26 cellular contexts compared by ENCODE assay signal in genomic region chr13:27192896-27193295, GRCh38.
"Had no signal": no experiment of that assay in that cellular context is flagged by ENCODE, and none has a peak within 500 bp of the region (broad histone marks: within the 10 kb centered on the region; RNA-seq: fewer than 3 reads in every experiment).

No MANE protein-coding gene starts in this region.

- H3K4me1 ChIP-seq: breast epithelium, lower lobe of right lung, neural progenitor cell, upper lobe of right lung had no signal

- H3K27ac Mint-ChIP-seq: activated CD4-positive, alpha-beta memory T cell treated with anti-CD3 and anti-CD28 coated beads, Interleukin-2, amount 10 ng/mL, durations not matched to agents 7 days and 5 days; activated CD4-positive, alpha-beta T cell treated with anti-CD3 and anti-CD28 coated beads, Interleukin-2, amount 10 ng/mL, durations not matched to agents 7 days and 5 days; activated CD8-positive, alpha-beta memory T cell treated with anti-CD3 and anti-CD28 coated beads, Interleukin-2, amount 10 ng/mL, durations not matched to agents 7 days and 5 days; immature natural killer cell; natural killer cell; neural progenitor cell; stimulated activated naive CD8-positive, alpha-beta T cell treated with anti-CD3 and anti-CD28 coated beads, Interleukin-15, Interleukin-2, amounts not matched to agents 100 ng/mL and 50 ng/mL, for 24 hours; T-helper 2 cell treated with Interferon-gamma antibody and Interleukin-4, amounts not matched to agents 5 μg/mL and 100 μg/mL, for 36 hours had no signal

- ATAC-seq: activated CD8-positive, alpha-beta memory T cell treated with anti-CD3 and anti-CD28 coated beads, Interleukin-2, amount 10 ng/mL, durations not matched to agents 7 days and 5 days; esophagus mucosa; foreskin keratinocyte; heart left ventricle; left lobe of liver; lower lobe of right lung; natural killer cell; right cardiac atrium; upper lobe of right lung had no signal

- H3K9ac ChIP-seq: neural progenitor cell had no signal

- H3K4me3 Mint-ChIP-seq: activated CD4-positive, alpha-beta memory T cell treated with anti-CD3 and anti-CD28 coated beads, Interleukin-2, amount 10 ng/mL, durations not matched to agents 7 days and 5 days; activated CD4-positive, alpha-beta T cell treated with anti-CD3 and anti-CD28 coated beads, Interleukin-2, amount 10 ng/mL, durations not matched to agents 7 days and 5 days; activated CD8-positive, alpha-beta memory T cell treated with anti-CD3 and anti-CD28 coated beads, Interleukin-2, amount 10 ng/mL, durations not matched to agents 7 days and 5 days; immature natural killer cell; natural killer cell; neural progenitor cell; stimulated activated naive CD8-positive, alpha-beta T cell treated with anti-CD3 and anti-CD28 coated beads, Interleukin-15, Interleukin-2, amounts not matched to agents 100 ng/mL and 50 ng/mL, for 24 hours; T-helper 2 cell treated with Interferon-gamma antibody and Interleukin-4, amounts not matched to agents 5 μg/mL and 100 μg/mL, for 36 hours had no signal

- H3K27me3 ChIP-seq: foreskin keratinocyte, heart left ventricle, neural progenitor cell, upper lobe of right lung had no signal

- H3K27me3 Mint-ChIP-seq: activated CD4-positive, alpha-beta memory T cell treated with anti-CD3 and anti-CD28 coated beads, Interleukin-2, amount 10 ng/mL, durations not matched to agents 7 days and 5 days; activated CD4-positive, alpha-beta T cell treated with anti-CD3 and anti-CD28 coated beads, Interleukin-2, amount 10 ng/mL, durations not matched to agents 7 days and 5 days had no signal

- H2AFZ ChIP-seq: neural progenitor cell had no signal

- H3K4me2 ChIP-seq: neural progenitor cell had no signal

- H3K4me1 Mint-ChIP-seq: immature natural killer cell, natural killer cell had no signal

- H3K36me3 Mint-ChIP-seq: immature natural killer cell, natural killer cell, neural progenitor cell had no signal

- H3K4me3 ChIP-seq: breast epithelium, heart left ventricle, lower lobe of right lung, neural progenitor cell, upper lobe of right lung had no signal

- DNase-seq: activated CD4-positive, alpha-beta memory T cell treated with anti-CD3 and anti-CD28 coated beads, Interleukin-2, amount 10 ng/mL, durations not matched to agents 7 days and 5 days; activated CD4-positive, alpha-beta T cell treated with anti-CD3 and anti-CD28 coated beads, Interleukin-2, amount 10 ng/mL, durations not matched to agents 7 days and 5 days; activated CD8-positive, alpha-beta memory T cell treated with anti-CD3 and anti-CD28 coated beads, Interleukin-2, amount 10 ng/mL, durations not matched to agents 7 days and 5 days; activated gamma-delta T cell treated with Interleukin-2 at 50 U/mL for 16 hours; activated naive CD4-positive, alpha-beta T cell treated with anti-CD3 and anti-CD28 coated beads, Interleukin-2, amount 50 U/mL, for 16 hours; central memory CD4-positive, alpha-beta T cell; foreskin keratinocyte; heart left ventricle; hypothalamus; immature natural killer cell; lower lobe of right lung; mesenchymal stem cell; natural killer cell; occipital lobe; right cardiac atrium; stimulated activated CD4-positive, alpha-beta T cell treated with anti-CD3 and anti-CD28 coated beads, Interleukin-15, amount 100 ng/mL, for 24 hours; stimulated activated CD4-positive, alpha-beta T cell treated with anti-CD3 and anti-CD28 coated beads, Interleukin-2, amount 100 ng/mL, for 24 hours; substantia nigra; T-helper 1 cell; upper lobe of right lung had no signal

- H3K27ac ChIP-seq: breast epithelium, foreskin keratinocyte, heart left ventricle, lower lobe of right lung, neural progenitor cell, upper lobe of right lung had no signal

- H3K9me3 ChIP-seq: lower lobe of right lung, upper lobe of right lung had no signal

- H3K36me3 ChIP-seq: breast epithelium, heart left ventricle, lower lobe of right lung, neural progenitor cell, upper lobe of right lung had no signal

- H3K9me3 Mint-ChIP-seq: activated CD4-positive, alpha-beta memory T cell treated with anti-CD3 and anti-CD28 coated beads, Interleukin-2, amount 10 ng/mL, durations not matched to agents 7 days and 5 days; natural killer cell; T-helper 2 cell treated with Interferon-gamma antibody and Interleukin-4, amounts not matched to agents 5 μg/mL and 100 μg/mL, for 36 hours had no signal
